ENCODE assay signal across 1 cellular context in the genomic region with DNA sequence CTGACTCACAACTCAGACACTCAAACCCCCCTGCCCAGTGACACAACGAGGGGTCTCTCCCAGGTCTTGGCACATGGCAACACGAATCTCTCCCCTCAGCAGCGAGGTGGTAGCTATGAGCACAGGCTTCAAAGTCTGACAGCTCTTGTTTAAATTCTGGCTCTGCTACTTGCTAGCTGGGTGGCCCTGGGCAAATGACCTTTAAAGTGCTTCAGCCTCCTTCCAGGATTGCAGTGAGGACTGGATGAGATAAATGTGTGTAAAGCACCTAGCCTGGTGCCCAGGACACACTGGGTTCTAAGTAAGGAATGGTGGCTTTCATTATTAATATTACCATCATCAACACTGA.
TF ChIP-seq lines count a peak whose summit lies in the region.

No MANE protein-coding gene starts in this region.

TF ChIP-seq in A549, 52 proteins besides CTCF, POLR2A, EP300 and RAD21 (continued from another document):
- TF ChIP-seq, protein P1, sequence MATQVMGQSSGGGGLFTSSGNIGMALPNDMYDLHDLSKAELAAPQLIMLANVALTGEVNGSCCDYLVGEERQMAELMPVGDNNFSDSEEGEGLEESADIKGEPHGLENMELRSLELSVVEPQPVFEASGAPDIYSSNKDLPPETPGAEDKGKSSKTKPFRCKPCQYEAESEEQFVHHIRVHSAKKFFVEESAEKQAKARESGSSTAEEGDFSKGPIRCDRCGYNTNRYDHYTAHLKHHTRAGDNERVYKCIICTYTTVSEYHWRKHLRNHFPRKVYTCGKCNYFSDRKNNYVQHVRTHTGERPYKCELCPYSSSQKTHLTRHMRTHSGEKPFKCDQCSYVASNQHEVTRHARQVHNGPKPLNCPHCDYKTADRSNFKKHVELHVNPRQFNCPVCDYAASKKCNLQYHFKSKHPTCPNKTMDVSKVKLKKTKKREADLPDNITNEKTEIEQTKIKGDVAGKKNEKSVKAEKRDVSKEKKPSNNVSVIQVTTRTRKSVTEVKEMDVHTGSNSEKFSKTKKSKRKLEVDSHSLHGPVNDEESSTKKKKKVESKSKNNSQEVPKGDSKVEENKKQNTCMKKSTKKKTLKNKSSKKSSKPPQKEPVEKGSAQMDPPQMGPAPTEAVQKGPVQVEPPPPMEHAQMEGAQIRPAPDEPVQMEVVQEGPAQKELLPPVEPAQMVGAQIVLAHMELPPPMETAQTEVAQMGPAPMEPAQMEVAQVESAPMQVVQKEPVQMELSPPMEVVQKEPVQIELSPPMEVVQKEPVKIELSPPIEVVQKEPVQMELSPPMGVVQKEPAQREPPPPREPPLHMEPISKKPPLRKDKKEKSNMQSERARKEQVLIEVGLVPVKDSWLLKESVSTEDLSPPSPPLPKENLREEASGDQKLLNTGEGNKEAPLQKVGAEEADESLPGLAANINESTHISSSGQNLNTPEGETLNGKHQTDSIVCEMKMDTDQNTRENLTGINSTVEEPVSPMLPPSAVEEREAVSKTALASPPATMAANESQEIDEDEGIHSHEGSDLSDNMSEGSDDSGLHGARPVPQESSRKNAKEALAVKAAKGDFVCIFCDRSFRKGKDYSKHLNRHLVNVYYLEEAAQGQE (IDR thresholded peaks at IDR 0.05), result no peak
- TF ChIP-seq GATA3 (IDR thresholded peaks at IDR 0.05; ENCODE audit: borderline replicate concordance) (no peak), FOSL2 (IDR thresholded peaks at IDR 0.05) (no peak), FOSL2 (CRISPR knock-in tag; IDR thresholded peaks at IDR 0.05) (no peak), BHLHE40 (IDR thresholded peaks at IDR 0.05; ENCODE audit: low read depth, low read length) (no peak)
- TF ChIP-seq, protein P2, sequence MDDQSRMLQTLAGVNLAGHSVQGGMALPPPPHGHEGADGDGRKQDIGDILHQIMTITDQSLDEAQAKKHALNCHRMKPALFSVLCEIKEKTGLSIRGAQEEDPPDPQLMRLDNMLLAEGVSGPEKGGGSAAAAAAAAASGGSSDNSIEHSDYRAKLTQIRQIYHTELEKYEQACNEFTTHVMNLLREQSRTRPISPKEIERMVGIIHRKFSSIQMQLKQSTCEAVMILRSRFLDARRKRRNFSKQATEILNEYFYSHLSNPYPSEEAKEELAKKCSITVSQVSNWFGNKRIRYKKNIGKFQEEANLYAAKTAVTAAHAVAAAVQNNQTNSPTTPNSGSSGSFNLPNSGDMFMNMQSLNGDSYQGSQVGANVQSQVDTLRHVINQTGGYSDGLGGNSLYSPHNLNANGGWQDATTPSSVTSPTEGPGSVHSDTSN (IDR thresholded peaks at IDR 0.05), result no peak
